In genomic region chr5:87951661-87952060, GRCh38 we compare ENCODE assay signal across 18 cellular contexts.
A peak's percentile ranks its signal among the peaks of the same experiment; 100 is the strongest.
DNase-seq lines count a peak whose midpoint lies in the region; ATAC-seq and TF ChIP-seq lines count a peak whose summit lies in the region.
"Had no signal": no experiment of that assay in that cellular context is flagged by ENCODE, and none has a peak within 500 bp of the region (broad histone marks: within the 10 kb centered on the region; RNA-seq: fewer than 3 reads in every experiment).

No MANE protein-coding gene starts in this region.

- ATAC-seq in left cardiac atrium: no peak
- ATAC-seq in GM19035 (IDR thresholded peaks at IDR 0.05; ENCODE audit: unreplicated experiment): no peak
- ATAC-seq: CD8-positive, alpha-beta T cell; GM12878; HepG2 had no signal

- H3K36me3 ChIP-seq in HAP-1 (replicated peaks) (no peaks in the 10 kb centered on the region), colonic mucosa (no peaks in the 10 kb centered on the region)
- H3K36me3 ChIP-seq: BLaER1 treated with 17β-estradiol and CSF1 and Interleukin-3, amounts not matched to agents 10 nM and 100 nM had no signal

- H3K9me3 ChIP-seq in HAP-1: no peaks in the 10 kb centered on the region
- H3K9me3 ChIP-seq in colonic mucosa: no peaks in the 10 kb centered on the region
- H3K9me3 ChIP-seq: BLaER1 treated with 17β-estradiol and CSF1 and Interleukin-3, amounts not matched to agents 10 nM and 100 nM had no signal

- peak overlapping the region in 1 of 5 experiments; percentile 39 for H3K4me3 Mint-ChIP-seq in brain
- H3K4me3 Mint-ChIP-seq: B cell; CD8-positive, alpha-beta T cell; H9 had no signal

- no peaks in the 10 kb centered on the region for H3K27me3 Mint-ChIP-seq in brain

- H3K9me3 Mint-ChIP-seq in brain: no peaks in the 10 kb centered on the region
- H3K9me3 Mint-ChIP-seq: CD8-positive, alpha-beta T cell; H9 had no signal

- TF ChIP-seq CTCF in brain (conservative IDR thresholded peaks at IDR 0.05) (no peak), colonic mucosa (IDR thresholded peaks at IDR 0.05) (no peak)

- H3K27me3 ChIP-seq in HAP-1 (ENCODE audit: low read depth) (0 out of 2 replicates have a peak, but pooled peaks cover 2% of the 10 kb centered on the region), colonic mucosa (no peaks in the 10 kb centered on the region)
- H3K27me3 ChIP-seq: BLaER1 treated with 17β-estradiol and CSF1 and Interleukin-3, amounts not matched to agents 10 nM and 100 nM had no signal

- peaks cover 77% of the 10 kb centered on the region for H3K4me1 Mint-ChIP-seq in brain
- H3K4me1 Mint-ChIP-seq: B cell had no signal

- H3K27ac Mint-ChIP-seq in brain: peak overlapping the region in 4 of 5 experiments; percentile 27 to 96 (median 72)
- H3K27ac Mint-ChIP-seq: B cell; CD8-positive, alpha-beta T cell; H9 had no signal

- H3K4me1 ChIP-seq in HAP-1 (peaks cover 58% of the 10 kb centered on the region), colonic mucosa (no peaks in the 10 kb centered on the region)
- H3K4me1 ChIP-seq: BLaER1 treated with 17β-estradiol and CSF1 and Interleukin-3, amounts not matched to agents 10 nM and 100 nM had no signal

- H3K36me3 Mint-ChIP-seq in brain: no peaks in the 10 kb centered on the region
- H3K36me3 Mint-ChIP-seq: CD8-positive, alpha-beta T cell had no signal

- peak; percentile 38 to 95 for DNase-seq in HAP-1 (ENCODE audit: low spot score in 2 of 2)
- DNase-seq in NCI-H69 (lab: John Stamatoyannopoulos, UW): peak; percentile 34
- no peak for DNase-seq in substantia nigra (lab: John Stamatoyannopoulos, UW)
- DNase-seq in left cardiac atrium: no peak
- no peak for DNase-seq in colonic mucosa
- DNase-seq: CD8-positive, alpha-beta T cell; COR-L47; DMS 273 treated with DMSO at 0.1 percent for 48 hours; DMS53; DND-41; EL; H9 had no signal

- H3K4me3 ChIP-seq in HAP-1: no peak overlapping the region
- H3K4me3 ChIP-seq in colonic mucosa: no peak overlapping the region
- H3K4me3 ChIP-seq: BLaER1 treated with 17β-estradiol and CSF1 and Interleukin-3, amounts not matched to agents 10 nM and 100 nM; GM12878 had no signal

- H3K9ac ChIP-seq in colonic mucosa (ENCODE audit: low read depth in 2 of 2, low read length in 2 of 2): no peak overlapping the region
- H3K9ac ChIP-seq: BLaER1 treated with 17β-estradiol and CSF1 and Interleukin-3, amounts not matched to agents 10 nM and 100 nM had no signal

- intact Hi-C loops in left cardiac atrium (cut with DNase I): no loop called here
- intact Hi-C loops in colonic mucosa (cut with DNase I): no loop called here

- H3K27ac ChIP-seq in substantia nigra (ENCODE audit: low read depth, low read length, poor library complexity, severe bottlenecking): peak overlapping the region; percentile 28
- H3K27ac ChIP-seq in colonic mucosa: no peak overlapping the region
- H3K27ac ChIP-seq: BLaER1 treated with 17β-estradiol and CSF1 and Interleukin-3, amounts not matched to agents 10 nM and 100 nM had no signal

- in situ Hi-C loops in HAP-1 (cut with MboI; ENCODE audit: low sequenced_read_pairs): no loop called here

Comparison
In these comparisons a context has a peak if more than half of its experiments do, and no peak if none do; other contexts are left out.
1. DNase-seq: peak in HAP-1 (2 of 2) and NCI-H69 (single experiment); none in substantia nigra (0 of 49), left cardiac atrium (single experiment) and colonic mucosa (single experiment).